ENCODE assay signal across 11 cellular contexts in genomic region chr1:111201275-111202090, GRCh38. TPM values are rescaled to one million over a fixed set of nuclear protein-coding genes. Genes with fewer than 3 reads are reported as not detected.
DNase-seq lines count a peak whose midpoint lies in the region; ATAC-seq, FAIRE-seq and TF ChIP-seq lines count a peak whose summit lies in the region.
"Had no signal": no experiment of that assay in that cellular context is flagged by ENCODE, and none has a peak within 500 bp of the region (broad histone marks: within the 10 kb centered on the region; RNA-seq: fewer than 3 reads in every experiment).

No MANE protein-coding gene starts in this region.

- no peaks in the 10 kb centered on the region for H3K9me3 ChIP-seq in kidney (ENCODE audit: control insufficient read depth in 1 of 2, low read length in 2 of 2)
- H3K9me3 ChIP-seq: ascending aorta had no signal

- DNase-seq in activated naive CD4-positive, alpha-beta T cell (lab: John Stamatoyannopoulos, UW): no peak
- DNase-seq in activated B cell treated with CpG ODN at 0.5 μM for 24 hours (no peak), kidney (no peak), type B pancreatic cell (ENCODE audit: extremely low spot score, unreplicated experiment) (no peak), germinal center (ENCODE audit: low spot score) (no peak), NCI-H1694 treated with DMSO at 0.1 percent for 48 hours (lab: John Stamatoyannopoulos, UW) (no peak)

- peak overlapping the region; percentile 0 to 20 for H3K9ac ChIP-seq in kidney (ENCODE audit: low read length in 2 of 2)

- H3K4me1 ChIP-seq in kidney (ENCODE audit: control insufficient read depth in 1 of 2, insufficient read depth in 1 of 2, low read depth in 1 of 2, low read length in 2 of 2): peaks cover 24 to 35% of the 10 kb centered on the region in 2 donors

- H3K4me1 Mint-ChIP-seq in activated naive CD4-positive, alpha-beta T cell treated with anti-CD3 and anti-CD28 coated beads, Interleukin-2, amount 50 U/mL, for 24 hours: peaks cover 64% of the 10 kb centered on the region
- peaks cover 93% of the 10 kb centered on the region for H3K4me1 Mint-ChIP-seq in activated B cell treated with CpG ODN at 0.5 μM for 24 hours
- H3K4me1 Mint-ChIP-seq in type B pancreatic cell (ENCODE audit: unreplicated experiment): peaks cover 14% of the 10 kb centered on the region

- H3K27ac ChIP-seq in kidney (ENCODE audit: low read depth in 2 of 2, low read length in 2 of 2): peak overlapping the region in 1 of 2 donors; percentile 47

- no peak overlapping the region for H3K4me3 ChIP-seq in kidney (ENCODE audit: low read length in 2 of 2)
- H3K4me3 ChIP-seq: ascending aorta had no signal

- no peak for TF ChIP-seq CTCF in activated B cell treated with CpG ODN at 0.5 μM for 24 hours (IDR thresholded peaks at IDR 0.05)
- no peak for TF ChIP-seq CTCF in kidney (IDR thresholded peaks at IDR 0.05; ENCODE audit: borderline replicate concordance, extremely low read depth, insufficient read depth)
- TF ChIP-seq CTCF in type B pancreatic cell (conservative IDR thresholded peaks at IDR 0.05): no peak

- CTCF ChIA-PET in activated B cell treated with CpG ODN at 0.5 μM for 24 hours (lab: Charles Lee): interaction anchor here (1.1 to 2.4 kb wide), 6 partner anchors 8 to 199 kb away, joined by 3 to 9 read pairs (median 4); no protein-coding TSS in a partner anchor

- FAIRE-seq in kidney (lab: Jason Lieb, UNC): no peak
- FAIRE-seq: islet of Langerhans had no signal

- peaks cover 0 to 3% of the 10 kb centered on the region in 2 donors for H3K36me3 ChIP-seq in kidney (ENCODE audit: control insufficient read depth in 1 of 2, insufficient read depth in 2 of 2, low read length in 2 of 2)
- H3K36me3 ChIP-seq: ascending aorta had no signal

- no peaks in the 10 kb centered on the region for H3K9me3 Mint-ChIP-seq in activated naive CD4-positive, alpha-beta T cell treated with anti-CD3 and anti-CD28 coated beads, Interleukin-2, amount 50 U/mL, for 24 hours
- H3K9me3 Mint-ChIP-seq in activated B cell treated with CpG ODN at 0.5 μM for 24 hours (no peaks in the 10 kb centered on the region), type B pancreatic cell (no peaks in the 10 kb centered on the region)

- intact Hi-C loops in activated B cell treated with CpG ODN at 0.5 μM for 24 hours (cut with micrococcal nuclease): loop anchor here (2.0 to 5.0 kb wide), 4 partner anchors 13 to 556 kb away; partner anchors contain the start of gene DDX20
- intact Hi-C loops in kidney (cut with DNase I): no loop called here

- POLR2A ChIA-PET in activated B cell treated with CpG ODN at 0.5 μM for 24 hours (lab: Charles Lee): interaction anchor here (0.6 to 7.2 kb wide), 3 partner anchors 8 to 1210 kb away, joined by 3 to 258 read pairs (median 6); no protein-coding TSS in a partner anchor

- peak overlapping the region; percentile 100 for H3K4me3 Mint-ChIP-seq in activated naive CD4-positive, alpha-beta T cell treated with anti-CD3 and anti-CD28 coated beads, Interleukin-2, amount 50 U/mL, for 24 hours
- H3K4me3 Mint-ChIP-seq in activated B cell treated with CpG ODN at 0.5 μM for 24 hours (peak overlapping the region; percentile 89), type B pancreatic cell (peak overlapping the region; percentile 82)

- no peak for ATAC-seq in activated B cell treated with CpG ODN at 0.5 μM for 24 hours (ENCODE audit: low read depth)
- ATAC-seq in GM19351 (IDR thresholded peaks at IDR 0.05; ENCODE audit: unreplicated experiment): no peak

- H3K36me3 Mint-ChIP-seq in activated naive CD4-positive, alpha-beta T cell treated with anti-CD3 and anti-CD28 coated beads, Interleukin-2, amount 50 U/mL, for 24 hours: peaks cover 26% of the 10 kb centered on the region
- H3K36me3 Mint-ChIP-seq in activated B cell treated with CpG ODN at 0.5 μM for 24 hours (ENCODE audit: low read depth): peaks cover 38% of the 10 kb centered on the region
- peaks cover under 1% of the 10 kb centered on the region for H3K36me3 Mint-ChIP-seq in type B pancreatic cell

- H3K27me3 Mint-ChIP-seq in activated naive CD4-positive, alpha-beta T cell treated with anti-CD3 and anti-CD28 coated beads, Interleukin-2, amount 50 U/mL, for 24 hours: no peaks in the 10 kb centered on the region
- no peaks in the 10 kb centered on the region for H3K27me3 Mint-ChIP-seq in activated B cell treated with CpG ODN at 0.5 μM for 24 hours
- peaks cover 6% of the 10 kb centered on the region for H3K27me3 Mint-ChIP-seq in type B pancreatic cell

- peak overlapping the region; percentile 99 for H3K27ac Mint-ChIP-seq in activated naive CD4-positive, alpha-beta T cell treated with anti-CD3 and anti-CD28 coated beads, Interleukin-2, amount 50 U/mL, for 24 hours
- H3K27ac Mint-ChIP-seq in activated B cell treated with CpG ODN at 0.5 μM for 24 hours (peak overlapping the region; percentile 93), type B pancreatic cell (peak overlapping the region; percentile 99)

RNA-seq across cellular contexts. Expression of gene DENND2D, which starts 1.0 kb away (rescaled TPM):
- 48.9 and 58.6 TPM in 2 replicates for total RNA-seq in activated B cell treated with CpG ODN at 0.5 μM for 24 hours
- total RNA-seq in kidney: 81.0 TPM
- polyA plus RNA-seq in kidney (ENCODE audit: insufficient read depth, low read depth, low replicate concordance): 45.3 TPM
- 6.3 and 12.7 TPM in 2 replicates for total RNA-seq in type B pancreatic cell (ENCODE audit: low replicate concordance)

RNA-seq across cellular contexts. Expression of gene CHI3L2, which starts 26.0 kb away (rescaled TPM):
- total RNA-seq in activated B cell treated with CpG ODN at 0.5 μM for 24 hours: 19.6 and 23.6 TPM in 2 replicates
- total RNA-seq in kidney: 27.2 TPM
- 5.8 TPM for polyA plus RNA-seq in kidney (ENCODE audit: insufficient read depth, low read depth, low replicate concordance)
- total RNA-seq in type B pancreatic cell (ENCODE audit: low replicate concordance): 0.72 and 3.4 TPM in 2 replicates
- total RNA-seq: progenitor cell of endocrine pancreas had no signal
